ENCODE assay signal across 1 cellular context in genomic region chr11:30225642-30226041, GRCh38.
TF ChIP-seq lines count a peak whose summit lies in the region.

No MANE protein-coding gene starts in this region.

TF ChIP-seq in H1, 55 proteins besides CTCF, POLR2A, EP300 and RAD21 (continued from another document):
- no peak for TF ChIP-seq EGR1 (IDR thresholded peaks at IDR 0.05; ENCODE audit: borderline replicate concordance, low read depth, low read length)
- no peak for TF ChIP-seq SIX5 (IDR thresholded peaks at IDR 0.05; ENCODE audit: low read depth, low read length)
- TF ChIP-seq MAFK (IDR thresholded peaks at IDR 0.05; ENCODE audit: low read depth, low read length): no peak
